Comparison of ENCODE assay signal across 8 cellular contexts in genomic region chr11:117819096-117820040, GRCh38. TPM values are rescaled to one million over a fixed set of nuclear protein-coding genes. Genes with fewer than 3 reads are reported as not detected.
DNase-seq lines count a peak whose midpoint lies in the region; ATAC-seq, FAIRE-seq and TF ChIP-seq lines count a peak whose summit lies in the region.

No MANE protein-coding gene starts in this region.

- H3K4me3 ChIP-seq in WERI-Rb-1 (ENCODE audit: low read depth, low read length): no peak overlapping the region
- H3K4me3 ChIP-seq in small intestine (ENCODE audit: low read depth in 1 of 2, low read length in 2 of 2): no peak overlapping the region

- TF ChIP-seq CTCF in WERI-Rb-1 (IDR thresholded peaks at IDR 0.05; ENCODE audit: low read depth, low read length): peak; percentile 92

- FAIRE-seq in small intestine (lab: Jason Lieb, UNC): no peak

- WGBS in small intestine, 3 donors: 53 to 69% (median 64%) methylated on average over 9 to 10 of the region's 10 CpGs

- H3K36me3 ChIP-seq in WERI-Rb-1 (no peaks in the 10 kb centered on the region), small intestine (ENCODE audit: control insufficient read depth in 2 of 2, insufficient read depth in 2 of 2, low read length in 2 of 2) (no peaks in the 10 kb centered on the region)

- peak; percentile 27 for ATAC-seq in Right ventricle myocardium inferior
- ATAC-seq in HG03159 (IDR thresholded peaks at IDR 0.05; ENCODE audit: unreplicated experiment): no peak

- no peaks in the 10 kb centered on the region for H3K9me3 ChIP-seq in WERI-Rb-1 (ENCODE audit: severe bottlenecking)
- H3K9me3 ChIP-seq in small intestine (ENCODE audit: control insufficient read depth, low read depth): no peaks in the 10 kb centered on the region

- DNase-seq in Right ventricle myocardium inferior (ENCODE audit: missing footprints): no peak
- DNase-seq in cardiac septum (ENCODE audit: low spot score): no peak
- DNase-seq in NCI-H187 treated with DMSO at 0.1 percent for 48 hours (lab: John Stamatoyannopoulos, UW): peak; percentile 48
- DNase-seq in WERI-Rb-1: peak; percentile 88
- DNase-seq in head of caudate nucleus: peak in 40 of 42 donors; percentile 38 to 83 (median 68)
- peak; percentile 81 for DNase-seq in small intestine
- DNase-seq in ureter (ENCODE audit: low spot score): no peak

- intact Hi-C loops in Right ventricle myocardium inferior (cut with DNase I): loop anchor here (5.0 kb wide), 1 partner anchor 233 kb away; no protein-coding TSS in a partner anchor
- intact Hi-C loops in cardiac septum (cut with DNase I): loop anchor here (2.0 to 5.0 kb wide), 2 partner anchors 127 to 233 kb away; no protein-coding TSS in a partner anchor
- intact Hi-C loops in head of caudate nucleus (cut with DNase I): loop anchor here (5.0 kb wide), 2 partner anchors 377 to 392 kb away; no protein-coding TSS in a partner anchor

- peak overlapping the region; percentile 21; the same call in 1 of the 2 replicates for H3K27ac ChIP-seq in WERI-Rb-1
- H3K27ac ChIP-seq in small intestine (ENCODE audit: low read depth in 1 of 2, low read length in 1 of 2): peak overlapping the region in 1 of 2 donors; percentile 70

- H3K4me1 ChIP-seq in small intestine (ENCODE audit: control insufficient read depth in 2 of 2, insufficient read depth in 1 of 2, low read depth in 1 of 2, low read length in 1 of 2): peaks cover 0 to 6% of the 10 kb centered on the region in 2 donors

- H3K27me3 ChIP-seq in WERI-Rb-1 (ENCODE audit: insufficient read depth, low read depth, severe bottlenecking): no peaks in the 10 kb centered on the region
- no peaks in the 10 kb centered on the region for H3K27me3 ChIP-seq in small intestine (ENCODE audit: control insufficient read depth in 2 of 2, insufficient read depth in 2 of 2, low read length in 2 of 2)

RNA-seq across cellular contexts. Expression of gene FXYD2, which starts 5.2 kb away (rescaled TPM):
- total RNA-seq in Right ventricle myocardium inferior (2.7 TPM), cardiac septum (1.6 TPM), ureter (1.6 TPM)
- 1 to 10 TPM in 2 of 3 donors, not detected in 1; 2.2 to 3.2 TPM for polyA plus RNA-seq in small intestine

RNA-seq across cellular contexts. Expression of gene DSCAML1, which starts 22.4 kb away (rescaled TPM):
- total RNA-seq in Right ventricle myocardium inferior (0.22 TPM), cardiac septum (1.2 TPM), ureter (0.81 TPM)
- under 1 TPM in 2 of 3 donors, not detected in 1; under 0.01 to 0.22 TPM for polyA plus RNA-seq in small intestine

RNA-seq across cellular contexts. Expression of gene FXYD6, which starts 57.1 kb away (rescaled TPM):
- 41.2 TPM for total RNA-seq in Right ventricle myocardium inferior
- total RNA-seq in cardiac septum: 28.0 TPM
- polyA plus RNA-seq in small intestine: 10 to 100 TPM in 2 of 3 donors, under 1 TPM in 1; 0.67 to 58.4 (median 10.3) TPM
- total RNA-seq in ureter: 41.8 TPM

Comparison
In these comparisons a context has a peak if more than half of its experiments do, and no peak if none do; other contexts are left out.
1. DNase-seq: peak in NCI-H187 treated with DMSO at 0.1 percent for 48 hours (single experiment), WERI-Rb-1 (single experiment), head of caudate nucleus (40 of 42) and small intestine (single experiment); none in Right ventricle myocardium inferior (single experiment), cardiac septum (single experiment) and ureter (single experiment).